In the genomic region with DNA sequence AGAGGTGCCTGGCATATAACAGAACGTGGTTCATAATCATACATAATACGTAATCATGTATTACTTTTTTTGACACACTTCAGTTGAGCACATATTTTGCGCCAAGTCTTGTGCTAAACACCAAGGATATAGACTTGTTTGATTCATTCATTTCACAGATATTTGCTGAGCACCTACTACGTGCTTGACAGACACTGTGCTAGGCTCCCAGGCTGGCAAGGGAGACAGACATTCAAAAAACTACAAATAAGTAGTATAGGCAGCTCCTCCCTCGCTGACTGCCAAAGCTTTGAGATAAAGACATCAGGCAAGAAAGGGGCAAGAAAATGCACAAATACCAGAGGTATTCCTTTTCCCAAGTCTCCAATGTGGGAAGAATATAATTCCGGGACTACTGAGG, we compare ENCODE assay signal across 13 cellular contexts.
DNase-seq lines count a peak whose midpoint lies in the region; ATAC-seq, FAIRE-seq and TF ChIP-seq lines count a peak whose summit lies in the region.
"Had no signal": no experiment of that assay in that cellular context is flagged by ENCODE, and none has a peak within 500 bp of the region (broad histone marks: within the 10 kb centered on the region; RNA-seq: fewer than 3 reads in every experiment).

No MANE protein-coding gene starts in this region.

- TF ChIP-seq EP300 in H1 (IDR thresholded peaks at IDR 0.05; ENCODE audit: borderline replicate concordance in 1 of 2, low read depth in 2 of 2, low read length in 2 of 2) = no peak

- H4K20me1 ChIP-seq in H1 (replicated peaks in 1 of 2; ENCODE audit: control insufficient read depth in 1 of 2, insufficient read depth in 2 of 2, low read length in 2 of 2) = no peaks in the 10 kb centered on the region

- peaks cover 20% of the 10 kb centered on the region for H3K27me3 Mint-ChIP-seq in nephron (ENCODE audit: low read depth)
- peaks cover 6% of the 10 kb centered on the region for H3K27me3 Mint-ChIP-seq in activated CD4-positive, alpha-beta memory T cell treated with anti-CD3 and anti-CD28 coated beads, Interleukin-2, amount 10 ng/mL, durations not matched to agents 7 days and 5 days

- no peaks in the 10 kb centered on the region for H3K9me3 Mint-ChIP-seq in nephron
- no peaks in the 10 kb centered on the region for H3K9me3 Mint-ChIP-seq in activated CD4-positive, alpha-beta memory T cell treated with anti-CD3 and anti-CD28 coated beads, Interleukin-2, amount 10 ng/mL, durations not matched to agents 7 days and 5 days

- H3K4me2 ChIP-seq in H1 (ENCODE audit: insufficient read depth in 1 of 2, low read depth in 2 of 2, low read length in 2 of 2) = no peak overlapping the region

- no peak for TF ChIP-seq RAD21 in H1 (IDR thresholded peaks at IDR 0.05 in 1 of 2, conservative IDR thresholded peaks at IDR 0.05 in 1 of 2; ENCODE audit: low read depth in 2 of 2, low read length in 2 of 2)

- CTCF ChIA-PET in H1 (lab: Charles Lee; ENCODE audit: partially characterized antibody) = interaction anchor here (0.6 kb wide), 1 partner anchor 164 kb away, joined by 3 read pairs; no protein-coding TSS in a partner anchor
- CTCF ChIA-PET in activated CD4-positive, alpha-beta memory T cell treated with anti-CD3 and anti-CD28 coated beads, Interleukin-2, amount 10 ng/mL, durations not matched to agents 7 days and 5 days (lab: Charles Lee) = no interaction called here

- POLR2A ChIA-PET in H1 (lab: Charles Lee; ENCODE audit: partially characterized antibody) = no interaction called here
- POLR2A ChIA-PET in activated CD4-positive, alpha-beta memory T cell treated with anti-CD3 and anti-CD28 coated beads, Interleukin-2, amount 10 ng/mL, durations not matched to agents 7 days and 5 days (lab: Charles Lee) = no interaction called here

- no peak overlapping the region for H3K4ac ChIP-seq in H1 (replicated peaks; ENCODE audit: insufficient read length, low read depth, low read length)

- H3K27ac ChIP-seq in heart left ventricle (peak overlapping the region; percentile 48 to 95 (median 80)), H1 (ENCODE audit: low read depth, low read length) (no peak overlapping the region), upper lobe of right lung (peak overlapping the region; percentile 61)

- H2AK5ac ChIP-seq in H1 (ENCODE audit: low read depth, low read length) = no peak overlapping the region

- peaks cover 0 to 37% (median 19%) of the 10 kb centered on the region in 12 donors for H3K4me1 ChIP-seq in heart left ventricle
- peaks cover 0 to 5% (median under 1%) of the 10 kb centered on the region in 4 experiments; a peak in 2 of 7 replicates for H3K4me1 ChIP-seq in H1 (replicated peaks in 1 of 4; ENCODE audit: control insufficient read depth in 3 of 4, insufficient read depth in 4 of 4, low read length in 3 of 4)
- H3K4me1 ChIP-seq in upper lobe of right lung = peaks cover 12% of the 10 kb centered on the region

- no peak overlapping the region for H3K4me3 Mint-ChIP-seq in nephron
- H3K4me3 Mint-ChIP-seq in activated CD4-positive, alpha-beta memory T cell treated with anti-CD3 and anti-CD28 coated beads, Interleukin-2, amount 10 ng/mL, durations not matched to agents 7 days and 5 days = no peak overlapping the region

- H3K56ac ChIP-seq in H1 (replicated peaks; ENCODE audit: insufficient read length, low read depth, low read length) = no peak overlapping the region

- TF ChIP-seq POLR2A in heart left ventricle (IDR thresholded peaks at IDR 0.05) (no peak), H1 (IDR thresholded peaks at IDR 0.05; ENCODE audit: control extremely low read depth in 1 of 2, low read depth in 2 of 2, low read length in 2 of 2) (no peak), erythroblast (IDR thresholded peaks at IDR 0.05; ENCODE audit: low read length) (no peak)

- no peak overlapping the region for H2BK12ac ChIP-seq in H1 (ENCODE audit: low read depth, low read length)

- H2BK15ac ChIP-seq in H1 (ENCODE audit: low read length) = no peak overlapping the region

- peak overlapping the region; percentile 1 for H4K91ac ChIP-seq in H1 (replicated peaks; ENCODE audit: insufficient read length, low read length)

- H2AFZ ChIP-seq in H1 (ENCODE audit: low read length) = no peak overlapping the region

- FAIRE-seq in H1 (lab: Jason Lieb, UNC) = no peak

- peaks cover 38% of the 10 kb centered on the region for H3K4me1 Mint-ChIP-seq in nephron
- H3K4me1 Mint-ChIP-seq in activated CD4-positive, alpha-beta memory T cell treated with anti-CD3 and anti-CD28 coated beads, Interleukin-2, amount 10 ng/mL, durations not matched to agents 7 days and 5 days = no peaks in the 10 kb centered on the region

- no peak overlapping the region for H2BK120ac ChIP-seq in H1 (replicated peaks; ENCODE audit: low read depth, low read length)

- TF ChIP-seq CTCF in heart left ventricle (IDR thresholded peaks at IDR 0.05) (no peak), H1 (IDR thresholded peaks at IDR 0.05; ENCODE audit: control extremely low read depth in 1 of 3, insufficient read depth in 1 of 3, low read depth in 1 of 3, low read length in 3 of 3) (no peak), nephron (IDR thresholded peaks at IDR 0.05; ENCODE audit: unreplicated experiment in 3 of 3) (no peak), upper lobe of right lung (IDR thresholded peaks at IDR 0.05) (no peak)

- H3K23ac ChIP-seq in H1 (ENCODE audit: insufficient read length) = no peak overlapping the region

- H3K4me3 ChIP-seq in heart left ventricle (no peak overlapping the region), H1 (ENCODE audit: extremely low read depth in 1 of 4, insufficient read depth in 2 of 4, low read depth in 3 of 4, low read length in 4 of 4) (no peak overlapping the region), upper lobe of right lung (no peak overlapping the region)

- H4K8ac ChIP-seq in H1 (ENCODE audit: extremely low read depth, insufficient read depth, low read length) = no peak overlapping the region

- DNase-seq in heart left ventricle = no peak
- DNase-seq in cardiac septum (ENCODE audit: low spot score) = no peak
- DNase-seq in H1 (ENCODE audit: low read depth in 1 of 2, low spot score in 2 of 2) = no peak
- no peak for DNase-seq in upper lobe of right lung
- DNase-seq in activated naive CD4-positive, alpha-beta T cell (lab: John Stamatoyannopoulos, UW) = no peak
- no peak for DNase-seq in erythroblast (lab: John Stamatoyannopoulos, UW)
- DNase-seq in activated CD4-positive, alpha-beta memory T cell treated with anti-CD3 and anti-CD28 coated beads, Interleukin-2, amount 10 ng/mL, durations not matched to agents 7 days and 5 days = no peak
- DNase-seq: activated CD8-positive, alpha-beta memory T cell treated with anti-CD3 and anti-CD28 coated beads for 24 hours; activated effector memory CD4-positive, alpha-beta T cell treated with Interleukin-2 at 50 U/mL for 16 hours; anterior cingulate cortex; DND-41; NCI-H1436 treated with DMSO at 0.1 percent for 48 hours had no signal

- H3K18ac ChIP-seq in H1 (ENCODE audit: extremely low read depth, low read length) = no peak overlapping the region

- 77 to 93% (median 79%) methylated on average over 6 of the region's 6 CpGs for WGBS in heart left ventricle, 4 donors
- WGBS in H1 (ENCODE audit: extremely low coverage in 1 of 2, insufficient coverage in 1 of 2, insufficient read length in 1 of 2, insufficient replicate concordance in 2 of 2, low coverage in 1 of 2, low lambda C conversion rate in 2 of 2, missing lambda C conversion rate in 1 of 2), 2 experiments = 94% methylated on average over 6 of the region's 6 CpGs; no CpG with 5 or more reads in 1 of the 2 experiments

- H3K14ac ChIP-seq in H1 (ENCODE audit: insufficient read length) = no peak overlapping the region

- no peaks in the 10 kb centered on the region for H3K79me2 ChIP-seq in H1 (ENCODE audit: control insufficient read depth in 1 of 2, insufficient read depth in 2 of 2, low read length in 2 of 2)

- no peaks in the 10 kb centered on the region for H3K36me3 ChIP-seq in heart left ventricle
- H3K36me3 ChIP-seq in H1 (ENCODE audit: control insufficient read depth in 2 of 4, insufficient read depth in 4 of 4, low read length in 3 of 4) = no peaks in the 10 kb centered on the region; a peak in 1 of 8 replicates
- no peaks in the 10 kb centered on the region for H3K36me3 ChIP-seq in upper lobe of right lung

- H3K79me1 ChIP-seq in H1 (ENCODE audit: low read depth, low read length) = no peaks in the 10 kb centered on the region

- no peak for ATAC-seq in heart left ventricle
- ATAC-seq in upper lobe of right lung = no peak

- no peak overlapping the region for H4K5ac ChIP-seq in H1 (ENCODE audit: insufficient read length, low read depth, low read length)

- H2BK20ac ChIP-seq in H1 (ENCODE audit: low read length) = 0 out of 2 replicates have a peak overlapping the region, but pooled peaks have one; percentile 87

- H3K27me3 ChIP-seq in heart left ventricle = no peaks in the 10 kb centered on the region
- H3K27me3 ChIP-seq in H1 (replicated peaks in 1 of 4; ENCODE audit: control insufficient read depth in 3 of 4, extremely low read depth in 1 of 4, insufficient read depth in 3 of 4, low read length in 3 of 4) = 0 out of 7 replicates have a peak, but pooled peaks cover 0 to 2% (median 0%) of the 10 kb centered on the region in 4 experiments
- no peaks in the 10 kb centered on the region for H3K27me3 ChIP-seq in upper lobe of right lung

- peak overlapping the region; percentile 55 to 94 (median 67) for H3K27ac Mint-ChIP-seq in nephron
- no peak overlapping the region for H3K27ac Mint-ChIP-seq in activated CD4-positive, alpha-beta memory T cell treated with anti-CD3 and anti-CD28 coated beads, Interleukin-2, amount 10 ng/mL, durations not matched to agents 7 days and 5 days

- intact Hi-C loops in heart left ventricle (cut with DNase I) (loop anchor here in 8 of 10 donors (2.0 to 10.0 kb wide), 12 partner anchors 92 to 209 kb away; partner anchors contain the start of genes CPEB4 (in 4 of the 8) and BOD1 (in 1 of the 8)), cardiac septum (cut with DNase I) (loop anchor here (5.0 kb wide), 1 partner anchor 157 kb away; no protein-coding TSS in a partner anchor), upper lobe of right lung (cut with DNase I) (no loop called here)

- H3K36me3 Mint-ChIP-seq in nephron (ENCODE audit: low read depth) = no peaks in the 10 kb centered on the region
- H3K36me3 Mint-ChIP-seq in activated CD4-positive, alpha-beta memory T cell treated with anti-CD3 and anti-CD28 coated beads, Interleukin-2, amount 10 ng/mL, durations not matched to agents 7 days and 5 days (ENCODE audit: low read depth) = no peaks in the 10 kb centered on the region

- H2BK5ac ChIP-seq in H1 (ENCODE audit: low read depth, low read length) = no peak overlapping the region

- H3K23me2 ChIP-seq in H1 (ENCODE audit: low read depth, low read length) = peaks cover 3% of the 10 kb centered on the region

- H3K9me3 ChIP-seq in heart left ventricle (no peaks in the 10 kb centered on the region), H1 (ENCODE audit: insufficient read depth in 2 of 2, low read depth in 1 of 2, low read length in 1 of 2) (no peaks in the 10 kb centered on the region), upper lobe of right lung (no peaks in the 10 kb centered on the region)

- no peak overlapping the region for H3K9ac ChIP-seq in H1 (replicated peaks in 1 of 4; ENCODE audit: extremely low read depth in 1 of 4, low read depth in 3 of 4, low read length in 3 of 4)

TF ChIP-seq in H1, 55 proteins besides CTCF, POLR2A, EP300 and RAD21 (continues in another document):
- TF ChIP-seq CBX5 (IDR thresholded peaks at IDR 0.05; ENCODE audit: low read depth, low read length) = no peak
- no peak for TF ChIP-seq BACH1 (IDR thresholded peaks at IDR 0.05; ENCODE audit: low read length)
